In the genomic region with DNA sequence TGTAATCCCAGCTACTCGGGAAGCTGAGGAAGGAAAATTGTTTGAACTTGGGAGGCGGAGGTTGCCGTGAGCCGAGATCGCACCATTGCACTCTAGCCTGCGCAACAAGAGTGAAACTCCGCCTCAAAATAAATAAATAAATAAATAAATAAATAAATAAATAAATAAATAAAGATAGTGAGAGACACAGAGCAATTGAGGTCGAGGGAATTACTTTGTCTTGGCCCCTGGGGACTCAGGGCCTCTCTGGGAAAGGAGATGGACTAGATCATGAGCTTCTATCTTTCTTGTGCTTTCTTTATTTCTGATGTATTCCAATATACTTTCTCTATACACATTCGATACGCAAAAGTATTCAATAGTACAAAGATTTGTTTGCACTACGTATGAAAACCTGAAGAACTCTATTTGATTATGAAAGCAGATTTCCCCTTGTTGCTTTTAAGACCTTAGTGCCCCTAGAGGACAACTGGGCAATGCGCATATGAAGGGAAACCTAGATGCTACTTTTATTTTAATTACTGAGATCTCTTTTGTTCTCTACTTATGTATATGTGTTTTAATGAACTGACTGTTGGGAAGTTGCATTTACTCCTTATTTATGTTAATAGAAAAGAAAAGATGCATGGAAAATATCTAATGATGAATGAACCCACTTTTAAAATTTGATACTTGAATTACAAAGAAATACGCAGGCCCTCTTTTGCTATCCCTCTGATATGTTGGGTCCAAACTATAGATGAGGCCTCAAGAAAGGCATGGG, we compare ENCODE assay signal across 8 cellular contexts. TPM values are rescaled to one million over a fixed set of nuclear protein-coding genes. Genes with fewer than 3 reads are reported as not detected.
DNase-seq lines count a peak whose midpoint lies in the region; ATAC-seq and TF ChIP-seq lines count a peak whose summit lies in the region.

No MANE protein-coding gene starts in this region.

- H3K27me3 Mint-ChIP-seq in activated CD4-positive, alpha-beta T cell treated with anti-CD3 and anti-CD28 coated beads, Interleukin-2, amount 10 ng/mL, durations not matched to agents 24 days and 14 days, result peaks cover 7% of the 10 kb centered on the region
- H3K27me3 Mint-ChIP-seq in progenitor cell of endocrine pancreas, result no peaks in the 10 kb centered on the region

- no peaks in the 10 kb centered on the region for H3K9me3 Mint-ChIP-seq in activated CD4-positive, alpha-beta T cell treated with anti-CD3 and anti-CD28 coated beads, Interleukin-2, amount 10 ng/mL, durations not matched to agents 24 days and 14 days
- no peaks in the 10 kb centered on the region for H3K9me3 Mint-ChIP-seq in progenitor cell of endocrine pancreas (ENCODE audit: low read depth)

- POLR2A ChIA-PET in AG04450 (lab: Yijun Ruan, JAX), result no interaction called here

- H3K9me2 ChIP-seq in Loucy (replicated peaks; ENCODE audit: low read depth, low read length), result no peaks in the 10 kb centered on the region

- no peak overlapping the region for H3K4me3 Mint-ChIP-seq in activated CD4-positive, alpha-beta T cell treated with anti-CD3 and anti-CD28 coated beads, Interleukin-2, amount 10 ng/mL, durations not matched to agents 24 days and 14 days
- no peak overlapping the region for H3K4me3 Mint-ChIP-seq in progenitor cell of endocrine pancreas (ENCODE audit: low read depth)

- H3K79me2 ChIP-seq in Loucy (ENCODE audit: insufficient read depth, low read length), result no peaks in the 10 kb centered on the region

- no peaks in the 10 kb centered on the region for H3K4me1 ChIP-seq in Loucy (ENCODE audit: insufficient read depth, low read length, poor library complexity, severe bottlenecking)

- H3K27me3 ChIP-seq in AG04450 (ENCODE audit: control insufficient read depth, insufficient read depth, low read length), result no peaks in the 10 kb centered on the region
- no peaks in the 10 kb centered on the region for H3K27me3 ChIP-seq in Loucy (ENCODE audit: insufficient read depth, low read length, poor library complexity, severe bottlenecking)

- no peak overlapping the region for H3K27ac ChIP-seq in AG04450 (ENCODE audit: low read depth, low read length)

- H2AFZ ChIP-seq in Loucy (ENCODE audit: low read length), result peak overlapping the region; percentile 82

- H3K27ac Mint-ChIP-seq in activated CD4-positive, alpha-beta T cell treated with anti-CD3 and anti-CD28 coated beads, Interleukin-2, amount 10 ng/mL, durations not matched to agents 24 days and 14 days, result no peak overlapping the region
- H3K27ac Mint-ChIP-seq in progenitor cell of endocrine pancreas, result no peak overlapping the region

- DNase-seq in AG04450 (ENCODE audit: low read depth, low spot score) (no peak), GM03348 (ENCODE audit: low spot score) (peak; percentile 71), HCEC 1CT (peak; percentile 39), fibroblast of the aortic adventitia (ENCODE audit: low read depth) (peak; percentile 73), progenitor cell of endocrine pancreas (ENCODE audit: low spot score, unreplicated experiment) (no peak)
- DNase-seq in activated CD4-positive, alpha-beta T cell treated with anti-CD3 and anti-CD28 coated beads, Interleukin-2, amount 10 ng/mL, durations not matched to agents 24 days and 14 days, result peak; percentile 74

- H3K4me3 ChIP-seq in AG04450 (ENCODE audit: low read depth, low read length) (no peak overlapping the region), Loucy (ENCODE audit: low read length, poor library complexity, severe bottlenecking) (no peak overlapping the region), fibroblast of the aortic adventitia (ENCODE audit: low read depth, low read length) (no peak overlapping the region)

- no peaks in the 10 kb centered on the region for H3K36me3 Mint-ChIP-seq in activated CD4-positive, alpha-beta T cell treated with anti-CD3 and anti-CD28 coated beads, Interleukin-2, amount 10 ng/mL, durations not matched to agents 24 days and 14 days (ENCODE audit: low read depth)
- no peaks in the 10 kb centered on the region for H3K36me3 Mint-ChIP-seq in progenitor cell of endocrine pancreas (ENCODE audit: insufficient read depth)

- CTCF ChIA-PET in AG04450 (lab: Charles Lee), result interaction anchor here (0.6 to 2.4 kb wide), 22 partner anchors 8 to 1643 kb away, joined by 3 to 28 read pairs (median 4); a partner anchor contains a TSS

- H3F3A ChIP-seq in Loucy (ENCODE audit: low read depth), result no peaks in the 10 kb centered on the region

- H4K20me1 ChIP-seq in Loucy (ENCODE audit: insufficient read depth, low read length, poor library complexity, severe bottlenecking), result no peaks in the 10 kb centered on the region

- no peak overlapping the region for H3K4me2 ChIP-seq in Loucy (ENCODE audit: low read depth, low read length, poor library complexity, severe bottlenecking)

- no peaks in the 10 kb centered on the region for H3K9me3 ChIP-seq in AG04450 (ENCODE audit: control insufficient read depth, insufficient read depth, low read length)
- no peaks in the 10 kb centered on the region for H3K9me3 ChIP-seq in Loucy (ENCODE audit: insufficient read depth, low read depth, low read length)

- intact Hi-C loops in activated CD4-positive, alpha-beta T cell treated with anti-CD3 and anti-CD28 coated beads, Interleukin-2, amount 10 ng/mL, durations not matched to agents 24 days and 14 days (cut with micrococcal nuclease), result loop anchor here (1.0 to 2.0 kb wide), 2 partner anchors 161 to 206 kb away; no protein-coding TSS in a partner anchor

- no peak overlapping the region for H3K9ac ChIP-seq in Loucy (ENCODE audit: low read depth, low read length, poor library complexity, severe bottlenecking)

- H3K4me1 Mint-ChIP-seq in activated CD4-positive, alpha-beta T cell treated with anti-CD3 and anti-CD28 coated beads, Interleukin-2, amount 10 ng/mL, durations not matched to agents 24 days and 14 days, result peaks cover 5% of the 10 kb centered on the region
- no peaks in the 10 kb centered on the region for H3K4me1 Mint-ChIP-seq in progenitor cell of endocrine pancreas (ENCODE audit: low read depth)

- TF ChIP-seq CTCF in AG04450 (IDR thresholded peaks at IDR 0.05; ENCODE audit: low read depth, low read length) (peak; percentile 90), Loucy (conservative IDR thresholded peaks at IDR 0.05; ENCODE audit: low read length) (peak; percentile 89), fibroblast of the aortic adventitia (IDR thresholded peaks at IDR 0.05; ENCODE audit: insufficient read depth, low read length) (peak; percentile 95), progenitor cell of endocrine pancreas (IDR thresholded peaks at IDR 0.05; ENCODE audit: unreplicated experiment) (peak; percentile 72)

- no peaks in the 10 kb centered on the region for H3K36me3 ChIP-seq in Loucy (ENCODE audit: insufficient read depth, low read length)

- ATAC-seq in GM21825 (IDR thresholded peaks at IDR 0.05; ENCODE audit: unreplicated experiment), result no peak

RNA-seq across cellular contexts. Expression of a gene that starts 12.8 kb away (rescaled TPM):
- 21.4 and 30.7 TPM in 2 replicates for polyA plus RNA-seq in AG04450 (2011; rRNA removed)
- 15.1 and 20.9 TPM in 2 replicates for polyA minus RNA-seq in AG04450 (2011; rRNA and poly(A)+ RNA removed)
- total RNA-seq in activated CD4-positive, alpha-beta T cell treated with anti-CD3 and anti-CD28 coated beads, Interleukin-2, amount 10 ng/mL, durations not matched to agents 24 days and 14 days, result 14.5 and 15.6 TPM in 2 replicates
- total RNA-seq in fibroblast of the aortic adventitia (ENCODE audit: low replicate concordance) (18.2 and 23.0 TPM in 2 replicates), progenitor cell of endocrine pancreas (34.3 and 38.6 TPM in 2 replicates)

Comparison
In these comparisons a context has a peak if more than half of its experiments do, and no peak if none do; other contexts are left out.
1. DNase-seq: peak in GM03348 (single experiment), HCEC 1CT (single experiment), activated CD4-positive, alpha-beta T cell treated with anti-CD3 and anti-CD28 coated beads, Interleukin-2, amount 10 ng/mL, durations not matched to agents 24 days and 14 days (single experiment) and fibroblast of the aortic adventitia (single experiment); none in AG04450 (single experiment) and progenitor cell of endocrine pancreas (single experiment).
2. Peak in every context shown above with its lines, with median percentiles within 50 percentile points of each other: CTCF ChIP-seq.